Comparison of ENCODE assay signal across 9 cellular contexts in genomic region chr18:31100598-31101147, GRCh38. TPM values are rescaled to one million over a fixed set of nuclear protein-coding genes. Genes with fewer than 3 reads are reported as not detected.
A peak's percentile ranks its signal among the peaks of the same experiment; 100 is the strongest.
DNase-seq lines count a peak whose midpoint lies in the region; ATAC-seq and TF ChIP-seq lines count a peak whose summit lies in the region.
"Had no signal": no experiment of that assay in that cellular context is flagged by ENCODE, and none has a peak within 500 bp of the region (broad histone marks: within the 10 kb centered on the region; RNA-seq: fewer than 3 reads in every experiment).

No MANE protein-coding gene starts in this region.

- DNase-seq in Caki2 (ENCODE audit: low read depth) (peak; percentile 14), WERI-Rb-1 (peak; percentile 27), left ventricle myocardium inferior (no peak), osteocyte (ENCODE audit: extremely low spot score, unreplicated experiment) (no peak), SIG-M5 treated with dmso at 0.1 percent for 504 hours (lab: John Stamatoyannopoulos, UW; ENCODE audit: unreplicated experiment) (no peak)
- DNase-seq: DMS 273 treated with DMSO at 0.1 percent for 48 hours had no signal

- peaks cover 10% of the 10 kb centered on the region for H3K4me1 Mint-ChIP-seq in osteocyte (ENCODE audit: unreplicated experiment)

- H3K4me1 ChIP-seq in left ventricle myocardium inferior, result peaks cover 30% of the 10 kb centered on the region

- TF ChIP-seq CTCF in WERI-Rb-1 (IDR thresholded peaks at IDR 0.05; ENCODE audit: low read depth, low read length) (no peak), left ventricle myocardium inferior (IDR thresholded peaks at IDR 0.05; ENCODE audit: borderline replicate concordance) (no peak), osteocyte (IDR thresholded peaks at IDR 0.05) (no peak)

- intact Hi-C loops in left ventricle myocardium inferior (cut with micrococcal nuclease), result no loop called here

- in situ Hi-C loops in Caki2 (cut with HindIII; ENCODE audit: low pct_unique_long_range_greater_than_20kb, low sequenced_read_pairs), result no loop called here

- H3K27me3 Mint-ChIP-seq in osteocyte (ENCODE audit: unreplicated experiment), result peaks cover 57% of the 10 kb centered on the region

- H3K27ac ChIP-seq in WERI-Rb-1 (peak overlapping the region; percentile 92), left ventricle myocardium inferior (replicated peaks) (peak overlapping the region; percentile 92)

- peaks cover 3% of the 10 kb centered on the region; the same call in 1 of the 2 replicates for H3K36me3 ChIP-seq in WERI-Rb-1
- no peaks in the 10 kb centered on the region for H3K36me3 ChIP-seq in left ventricle myocardium inferior

- ATAC-seq in HG02798 (IDR thresholded peaks at IDR 0.05; ENCODE audit: poor library complexity, unreplicated experiment), result no peak
- no peak for ATAC-seq in GM19035 (IDR thresholded peaks at IDR 0.05; ENCODE audit: unreplicated experiment)
- ATAC-seq in HG03039 (IDR thresholded peaks at IDR 0.05; ENCODE audit: unreplicated experiment), result no peak

- peaks cover 7% of the 10 kb centered on the region for H3K9me3 Mint-ChIP-seq in osteocyte (ENCODE audit: unreplicated experiment)

- H3K9me3 ChIP-seq in WERI-Rb-1 (ENCODE audit: severe bottlenecking), result no peaks in the 10 kb centered on the region
- no peaks in the 10 kb centered on the region for H3K9me3 ChIP-seq in left ventricle myocardium inferior (replicated peaks)

- H3K4me3 ChIP-seq in WERI-Rb-1 (ENCODE audit: low read depth, low read length) (peak overlapping the region; percentile 87), left ventricle myocardium inferior (peak overlapping the region; percentile 80)

- H3K27me3 ChIP-seq in WERI-Rb-1 (ENCODE audit: insufficient read depth, low read depth, severe bottlenecking) (no peaks in the 10 kb centered on the region), left ventricle myocardium inferior (ENCODE audit: low read depth) (peaks cover 11% of the 10 kb centered on the region)

- no peaks in the 10 kb centered on the region for H3K36me3 Mint-ChIP-seq in osteocyte (ENCODE audit: unreplicated experiment)

- peak overlapping the region; percentile 71 for H3K4me3 Mint-ChIP-seq in osteocyte (ENCODE audit: unreplicated experiment)

- peak overlapping the region; percentile 32 for H3K27ac Mint-ChIP-seq in osteocyte (ENCODE audit: unreplicated experiment)

RNA-seq across cellular contexts. Expression of gene DSC2, which starts 1.5 kb away (rescaled TPM):
- 0.81 and 5.4 TPM in 2 replicates for total RNA-seq in Caki2 (2014; rRNA removed; shearing (Covaris generic); ENCODE audit: low replicate concordance)
- 24.5 TPM for total RNA-seq in left ventricle myocardium inferior
- total RNA-seq in osteocyte, result 1.2 and 1.6 TPM in 2 replicates

RNA-seq across cellular contexts. Expression of gene DSC3, which starts 58.1 kb away (rescaled TPM):
- not detected in 2 replicates for total RNA-seq in Caki2 (2014; rRNA removed; shearing (Covaris generic); ENCODE audit: low replicate concordance)
- total RNA-seq in left ventricle myocardium inferior (not detected), osteocyte (5.6 and 5.8 TPM in 2 replicates)

Comparison
In these comparisons a context has a peak if more than half of its experiments do, and no peak if none do; other contexts are left out.
1. DNase-seq: peak in Caki2 (single experiment) and WERI-Rb-1 (single experiment); none in left ventricle myocardium inferior (single experiment), osteocyte (single experiment) and SIG-M5 treated with dmso at 0.1 percent for 504 hours (single experiment).